Comparison of ENCODE assay signal across 18 cellular contexts in the genomic region with DNA sequence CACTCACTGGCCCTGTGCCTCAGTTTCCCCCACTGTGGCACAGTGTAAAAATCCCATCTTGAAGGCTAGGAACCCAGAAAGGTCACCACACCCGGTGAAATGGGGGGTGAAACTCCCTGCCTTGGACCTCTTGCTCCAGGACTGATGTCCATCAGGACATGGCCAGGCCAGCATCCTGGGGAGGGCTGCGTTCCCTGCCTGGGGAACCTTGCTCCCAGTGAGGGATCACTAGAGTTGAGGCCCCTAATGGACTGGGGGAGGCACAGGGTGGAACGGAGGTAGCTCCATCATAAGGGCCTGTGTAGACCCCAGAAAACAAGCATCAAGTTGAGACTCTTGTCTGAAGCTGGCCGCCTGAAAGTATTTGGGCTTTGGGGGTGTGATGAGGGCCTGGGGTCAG. TPM values are rescaled to one million over a fixed set of nuclear protein-coding genes. Genes with fewer than 3 reads are reported as not detected.
DNase-seq lines count a peak whose midpoint lies in the region; ATAC-seq and TF ChIP-seq lines count a peak whose summit lies in the region.
"Had no signal": no experiment of that assay in that cellular context is flagged by ENCODE, and none has a peak within 500 bp of the region (broad histone marks: within the 10 kb centered on the region; RNA-seq: fewer than 3 reads in every experiment).

No MANE protein-coding gene starts in this region.

- H3K27me3 ChIP-seq in WERI-Rb-1 (ENCODE audit: insufficient read depth, low read depth, severe bottlenecking) = no peaks in the 10 kb centered on the region
- peaks cover 35% of the 10 kb centered on the region for H3K27me3 ChIP-seq in endodermal cell (ENCODE audit: control insufficient read depth, insufficient read depth, low read length, poor library complexity, severe bottlenecking)
- no peaks in the 10 kb centered on the region for H3K27me3 ChIP-seq in spleen (replicated peaks in 1 of 7)
- H3K27me3 ChIP-seq: BE2C, BLaER1 had no signal

- TF ChIP-seq CTCF in WERI-Rb-1 (IDR thresholded peaks at IDR 0.05; ENCODE audit: low read depth, low read length) (no peak), endodermal cell (conservative IDR thresholded peaks at IDR 0.05) (no peak), spleen (IDR thresholded peaks at IDR 0.05 in 8 of 11, conservative IDR thresholded peaks at IDR 0.05 in 3 of 11) (no peak)

- H3K27ac Mint-ChIP-seq in endodermal cell = peak overlapping the region; percentile 55
- H3K27ac Mint-ChIP-seq: CD14-positive monocyte; CD4-positive, alpha-beta memory T cell; CD4-positive, CD25-positive, alpha-beta regulatory T cell had no signal

- intact Hi-C loops in spleen (cut with DNase I; ENCODE audit: low total_unique reads) = no loop called here

- peaks cover 12% of the 10 kb centered on the region for H3K9me3 Mint-ChIP-seq in endodermal cell

- 80 to 83% methylated on average over 4 of the region's 4 CpGs for WGBS in endodermal cell (ENCODE audit: insufficient coverage in 1 of 2, insufficient read length in 1 of 2), 2 experiments
- WGBS in spleen, 5 donors = 76 to 87% (median 86%) methylated on average over 4 of the region's 4 CpGs

- no peak overlapping the region for H3K4me3 Mint-ChIP-seq in endodermal cell
- H3K4me3 Mint-ChIP-seq: CD14-positive monocyte; CD4-positive, alpha-beta memory T cell; CD4-positive, CD25-positive, alpha-beta regulatory T cell had no signal

- H3K4me1 ChIP-seq in endodermal cell (ENCODE audit: control insufficient read depth, insufficient read depth, low read length) (peaks cover 13% of the 10 kb centered on the region), spleen (no peaks in the 10 kb centered on the region)
- H3K4me1 ChIP-seq: BE2C, BLaER1, Caco-2 had no signal

- peaks cover 54% of the 10 kb centered on the region for H3K27me3 Mint-ChIP-seq in endodermal cell (ENCODE audit: insufficient read depth)
- H3K27me3 Mint-ChIP-seq: CD4-positive, alpha-beta memory T cell had no signal

- H3K27ac ChIP-seq in WERI-Rb-1 (peak overlapping the region; percentile 30), endodermal cell (ENCODE audit: low read depth, low read length) (no peak overlapping the region), spleen (no peak overlapping the region), caudate nucleus (ENCODE audit: low read depth, low read length) (no peak overlapping the region)
- H3K27ac ChIP-seq: BLaER1 had no signal

- H3K4me1 Mint-ChIP-seq in endodermal cell = peaks cover 13% of the 10 kb centered on the region
- H3K4me1 Mint-ChIP-seq: CD14-positive monocyte; CD4-positive, alpha-beta memory T cell; CD4-positive, CD25-positive, alpha-beta regulatory T cell had no signal

- no peaks in the 10 kb centered on the region for H3K36me3 Mint-ChIP-seq in endodermal cell (ENCODE audit: low read depth)
- H3K36me3 Mint-ChIP-seq: CD14-positive monocyte; CD4-positive, alpha-beta memory T cell; CD4-positive, CD25-positive, alpha-beta regulatory T cell had no signal

- no peak for DNase-seq in WERI-Rb-1
- DNase-seq in endodermal cell = no peak
- peak; percentile 57 for DNase-seq in spleen
- DNase-seq in left lobe of liver (ENCODE audit: low spot score) = no peak
- no peak for DNase-seq in caudate nucleus (lab: John Stamatoyannopoulos, UW)
- DNase-seq: 8988T; ACHN; BE2C; C1 segment of cervical spinal cord; Caco-2; Calu3; CD4-positive, alpha-beta memory T cell; CD4-positive, CD25-positive, alpha-beta regulatory T cell; DMS79 treated with DMSO at 0.1 percent for 48 hours; GF-D8 had no signal

- peaks cover 5% of the 10 kb centered on the region for H3K9me3 ChIP-seq in WERI-Rb-1 (ENCODE audit: severe bottlenecking)
- peaks cover 11% of the 10 kb centered on the region for H3K9me3 ChIP-seq in endodermal cell (ENCODE audit: control insufficient read depth, low read length)
- H3K9me3 ChIP-seq in spleen = peaks cover 0 to 14% (median 7%) of the 10 kb centered on the region in 8 donors
- H3K9me3 ChIP-seq: BE2C had no signal

- H3K4me3 ChIP-seq in WERI-Rb-1 (ENCODE audit: low read depth, low read length) = no peak overlapping the region
- no peak overlapping the region for H3K4me3 ChIP-seq in endodermal cell (ENCODE audit: low read length)
- H3K4me3 ChIP-seq in spleen = no peak overlapping the region
- H3K4me3 ChIP-seq: BLaER1 had no signal

- ATAC-seq in left lobe of liver (no peak), GM19035 (IDR thresholded peaks at IDR 0.05; ENCODE audit: unreplicated experiment) (no peak)

- no peak for TF ChIP-seq POLR2A in spleen (IDR thresholded peaks at IDR 0.05)

- no peak overlapping the region for H3K9ac ChIP-seq in endodermal cell (ENCODE audit: extremely low read depth, low read length, poor library complexity, severe bottlenecking)
- H3K9ac ChIP-seq: BLaER1 had no signal

- H3K36me3 ChIP-seq in WERI-Rb-1 (no peaks in the 10 kb centered on the region), endodermal cell (ENCODE audit: control insufficient read depth, insufficient read depth, low read length) (no peaks in the 10 kb centered on the region), spleen (no peaks in the 10 kb centered on the region)
- H3K36me3 ChIP-seq: BE2C had no signal

RNA-seq across cellular contexts. Expression of a gene that starts 10.4 kb away (rescaled TPM):
- total RNA-seq in endodermal cell (10 to 100 TPM; 10.9 to 15.7 TPM), spleen (1 to 10 TPM; 2.3 to 5.6 (median 3.8) TPM), left lobe of liver (1.0 TPM)
- 14.0 TPM for polyA plus RNA-seq in endodermal cell (2013, experiment 1 of 2)
- 13.1 TPM for polyA plus RNA-seq in endodermal cell (2013, experiment 2 of 2)
- 1 to 10 TPM; 1.4 to 2.3 (median 2.1) TPM for polyA plus RNA-seq in spleen

RNA-seq across cellular contexts. Expression of a gene that starts 15.2 kb away (rescaled TPM):
- 10 to 100 TPM; 14.3 to 20.6 TPM for total RNA-seq in endodermal cell
- polyA plus RNA-seq in endodermal cell (2013, experiment 1 of 2) = 14.8 TPM
- polyA plus RNA-seq in endodermal cell (2013, experiment 2 of 2) = 13.7 TPM
- 10 to 100 TPM in 4 of 7 donors, 1 to 10 TPM in 3; 6.9 to 11.4 (median 10.2) TPM for total RNA-seq in spleen
- 1 to 10 TPM; 3.1 to 5.3 (median 4.5) TPM for polyA plus RNA-seq in spleen
- 1.7 TPM for total RNA-seq in left lobe of liver
